ENCODE assay signal across 8 cellular contexts in genomic region chr11:14518820-14519219, GRCh38. TPM values are rescaled to one million over a fixed set of nuclear protein-coding genes. Genes with fewer than 3 reads are reported as not detected.
A peak's percentile ranks its signal among the peaks of the same experiment; 100 is the strongest.
DNase-seq lines count a peak whose midpoint lies in the region; ATAC-seq and TF ChIP-seq lines count a peak whose summit lies in the region.

No MANE protein-coding gene starts in this region.

- peak overlapping the region; percentile 96 for H3K27ac ChIP-seq in naive thymus-derived CD4-positive, alpha-beta T cell (ENCODE audit: low read depth, low read length)

- H3K4me1 Mint-ChIP-seq in naive thymus-derived CD4-positive, alpha-beta T cell, result peaks cover 16 to 43% (median 38%) of the 10 kb centered on the region in 7 donors

- POLR2A ChIA-PET in naive thymus-derived CD4-positive, alpha-beta T cell (lab: Charles Lee), result interaction anchor here (1.9 to 2.3 kb wide), 4 partner anchors 19 to 373 kb away, joined by 8 to 22 read pairs (median 12); partner anchors contain the start of genes COPB1, CYP2R1 and PDE3B

- peaks cover 14 to 34% (median 17%) of the 10 kb centered on the region in 3 experiments for H3K36me3 ChIP-seq in naive thymus-derived CD4-positive, alpha-beta T cell (ENCODE audit: control insufficient read depth in 2 of 3, insufficient read depth in 3 of 3, low read length in 3 of 3)

- CTCF ChIA-PET in naive thymus-derived CD4-positive, alpha-beta T cell (lab: Charles Lee), result interaction anchor here (1.2 kb wide), 1 partner anchor 387 kb away, joined by 3 read pairs; no protein-coding TSS in a partner anchor

- TF ChIP-seq CTCF in AG09309 (IDR thresholded peaks at IDR 0.05; ENCODE audit: control insufficient read depth, insufficient read depth, low read depth, low read length, missing control alignments) (no peak), choroid plexus epithelial cell (conservative IDR thresholded peaks at IDR 0.05; ENCODE audit: low read depth, low read length) (no peak), GM20000 (IDR thresholded peaks at IDR 0.05; ENCODE audit: extremely low read depth, missing control alignments) (no peak)

- peak overlapping the region; percentile 76 for H3K4me3 ChIP-seq in AG09309 (ENCODE audit: control insufficient read depth, low read depth, low read length)
- peak overlapping the region; percentile 80 for H3K4me3 ChIP-seq in Jurkat, Clone E6-1 (ENCODE audit: low read length)
- H3K4me3 ChIP-seq in choroid plexus epithelial cell (ENCODE audit: low read depth, low read length), result peak overlapping the region; percentile 94
- H3K4me3 ChIP-seq in naive thymus-derived CD4-positive, alpha-beta T cell (ENCODE audit: low read length), result peak overlapping the region; percentile 70

- DNase-seq in AG09309 (ENCODE audit: low read depth) (no peak), choroid plexus epithelial cell (ENCODE audit: low read depth) (no peak), globus pallidus (ENCODE audit: low spot score) (no peak), HT-29 (ENCODE audit: low spot score) (no peak), GM20000 (ENCODE audit: low spot score) (no peak)
- no peak for DNase-seq in Jurkat, Clone E6-1 (ENCODE audit: low read depth, low spot score)
- DNase-seq in naive thymus-derived CD4-positive, alpha-beta T cell, result no peak

- H3K9me3 ChIP-seq in naive thymus-derived CD4-positive, alpha-beta T cell (ENCODE audit: control insufficient read depth in 2 of 3, low read length in 3 of 3), result no peaks in the 10 kb centered on the region

- peak overlapping the region; percentile 63 to 99 (median 97) for H3K4me3 Mint-ChIP-seq in naive thymus-derived CD4-positive, alpha-beta T cell

- intact Hi-C loops in naive thymus-derived CD4-positive, alpha-beta T cell (cut with micrococcal nuclease), result no loop called here

- H3K27me3 Mint-ChIP-seq in naive thymus-derived CD4-positive, alpha-beta T cell, result no peaks in the 10 kb centered on the region

- H3K27me3 ChIP-seq in naive thymus-derived CD4-positive, alpha-beta T cell (ENCODE audit: control insufficient read depth in 2 of 2, insufficient read depth in 2 of 2, low read length in 2 of 2), result no peaks in the 10 kb centered on the region

- H3K4me1 ChIP-seq in naive thymus-derived CD4-positive, alpha-beta T cell (ENCODE audit: control insufficient read depth in 2 of 2, insufficient read depth in 2 of 2, low read length in 2 of 2), result peaks cover 14 to 16% of the 10 kb centered on the region in 2 donors

- no peak for ATAC-seq in naive thymus-derived CD4-positive, alpha-beta T cell
- no peak for ATAC-seq in HG02759 (IDR thresholded peaks at IDR 0.05; ENCODE audit: unreplicated experiment)

- H3K27ac Mint-ChIP-seq in naive thymus-derived CD4-positive, alpha-beta T cell, result peak overlapping the region; percentile 59 to 97 (median 96)

- H3K36me3 Mint-ChIP-seq in naive thymus-derived CD4-positive, alpha-beta T cell, result peaks cover 0 to 27% (median 14%) of the 10 kb centered on the region in 5 donors

- H3K9me3 Mint-ChIP-seq in naive thymus-derived CD4-positive, alpha-beta T cell, result no peaks in the 10 kb centered on the region

RNA-seq across cellular contexts. Expression of gene PSMA1, which starts 1.4 kb away (rescaled TPM):
- 319 TPM for polyA plus RNA-seq in Jurkat, Clone E6-1 (2012; ENCODE audit: insufficient read depth, insufficient read length)
- 100 to 1,000 TPM; 103 to 253 (median 120) TPM for total RNA-seq in naive thymus-derived CD4-positive, alpha-beta T cell
- polyA plus RNA-seq in naive thymus-derived CD4-positive, alpha-beta T cell, result 100 to 1,000 TPM; 128 to 171 TPM
- total RNA-seq in HT-29 (2014; rRNA removed; shearing (Covaris generic)), result 121 and 139 TPM in 2 replicates

RNA-seq across cellular contexts. Expression of gene COPB1, which starts 19.2 kb away (rescaled TPM):
- polyA plus RNA-seq in Jurkat, Clone E6-1 (2012; ENCODE audit: insufficient read depth, insufficient read length), result 75.6 TPM
- total RNA-seq in naive thymus-derived CD4-positive, alpha-beta T cell, result 100 to 1,000 TPM in 1 of 5 experiments, 10 to 100 TPM in 4; 73.4 to 102 (median 75.9) TPM
- 10 to 100 TPM; 57.8 to 81.2 TPM for polyA plus RNA-seq in naive thymus-derived CD4-positive, alpha-beta T cell
- 70.9 and 77.0 TPM in 2 replicates for total RNA-seq in HT-29 (2014; rRNA removed; shearing (Covaris generic))
